21 cellular contexts compared by ENCODE assay signal in genomic region chr5:173858025-173858674, GRCh38.
"Had no signal": no experiment of that assay in that cellular context is flagged by ENCODE, and none has a peak within 500 bp of the region (broad histone marks: within the 10 kb centered on the region; RNA-seq: fewer than 3 reads in every experiment).

No MANE protein-coding gene starts in this region.

- H3K27ac ChIP-seq: breast epithelium had no signal

- DNase-seq: activated CD4-positive, alpha-beta T cell treated with anti-CD3 and anti-CD28 coated beads, Interleukin-2, amount 10 ng/mL, durations not matched to agents 7 days and 5 days; activated CD4-positive, CD25-positive, alpha-beta regulatory T cell; activated CD8-positive, alpha-beta memory T cell treated with anti-CD3 and anti-CD28 coated beads, Interleukin-2, amount 50 U/mL, for 4 hours; activated CD8-positive, alpha-beta T cell treated with anti-CD3 and anti-CD28 coated beads for 36 hours; activated gamma-delta T cell treated with Interleukin-2 at 50 U/mL for 16 hours; activated naive CD4-positive, alpha-beta T cell treated with anti-CD3 and anti-CD28 coated beads, Interleukin-2, amount 10 ng/mL, durations not matched to agents 7 days and 5 days; activated naive CD8-positive, alpha-beta T cell treated with anti-CD3 and anti-CD28 coated beads for 36 hours; activated T-cell treated with anti-CD3 and anti-CD28 coated beads, Interleukin-2, amount 50 U/mL, for 72 hours; aorta; Kasumi-1; KBM-7; NCI-H1105 treated with DMSO at 0.1 percent for 48 hours; NCI-H1436 treated with DMSO at 0.1 percent for 48 hours; NCI-H187; NCI-H2081; NCI-H510A treated with DMSO at 0.1 percent for 48 hours; NCI-H69; NK-92 treated with Interleukin-12 subunit alpha and Interleukin-12 subunit beta, amount 100 ng/mL, for 24 hours; PC-3; SHP77 treated with DMSO at 0.1 percent for 48 hours had no signal

- ATAC-seq: activated CD8-positive, alpha-beta T cell treated with anti-CD3 and anti-CD28 coated beads for 36 hours; activated T-cell treated with anti-CD3 and anti-CD28 coated beads, Interleukin-2, amount 50 U/mL, for 72 hours; PC-3 had no signal

- H3K4me3 ChIP-seq: breast epithelium had no signal

- H3K9me3 ChIP-seq: breast epithelium had no signal

- H3K36me3 ChIP-seq: breast epithelium had no signal

- H3K4me1 ChIP-seq: breast epithelium had no signal

- H3K27me3 ChIP-seq: breast epithelium had no signal
